Comparison of ENCODE assay signal across 8 cellular contexts in the genomic region with DNA sequence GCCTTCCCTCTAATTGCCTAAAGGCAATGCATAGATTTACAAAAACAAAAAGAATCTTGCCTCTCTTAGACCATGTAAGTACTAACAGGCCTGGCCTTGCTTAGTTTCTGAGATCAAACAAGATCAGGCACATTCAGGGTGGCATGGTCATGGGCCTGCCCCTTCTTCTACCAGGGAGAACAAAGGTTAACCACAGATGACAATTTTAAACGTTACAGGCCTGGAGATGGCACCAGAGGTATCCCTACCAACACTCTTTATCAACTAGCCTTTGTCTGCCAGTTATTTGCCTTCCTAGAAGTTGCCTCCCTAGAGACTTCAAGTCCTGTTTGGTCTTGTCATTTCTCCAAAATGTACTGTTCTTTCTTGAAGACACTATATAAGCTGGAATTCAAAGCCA.
DNase-seq lines count a peak whose midpoint lies in the region; ATAC-seq and TF ChIP-seq lines count a peak whose summit lies in the region.

No MANE protein-coding gene starts in this region.

- DNase-seq in NCI-H2107 treated with DMSO at 0.1 percent for 48 hours (lab: John Stamatoyannopoulos, UW; ENCODE audit: unreplicated experiment) (peak; percentile 52), NCI-H2107 (lab: John Stamatoyannopoulos, UW) (no peak), NCI-H2029 (lab: John Stamatoyannopoulos, UW) (peak; percentile 15), epithelial cell of esophagus (ENCODE audit: low read depth) (peak; percentile 89), renal cortical epithelial cell (ENCODE audit: low read depth) (peak; percentile 58)

- no peak for ATAC-seq in HG03439 (IDR thresholded peaks at IDR 0.05; ENCODE audit: unreplicated experiment)
- no peak for ATAC-seq in HG03025 (IDR thresholded peaks at IDR 0.05; ENCODE audit: low FRiP score, unreplicated experiment)
- no peak for ATAC-seq in GM18519 (IDR thresholded peaks at IDR 0.05; ENCODE audit: low FRiP score, unreplicated experiment)

- TF ChIP-seq CTCF in epithelial cell of esophagus (IDR thresholded peaks at IDR 0.05; ENCODE audit: insufficient read depth, low read depth, low read length, missing control alignments) = peak; percentile 30

- H3K4me3 ChIP-seq in epithelial cell of esophagus (ENCODE audit: low read length) = no peak overlapping the region
